ENCODE assay signal across 8 cellular contexts in genomic region chr15:44784918-44785274, GRCh38. TPM values are rescaled to one million over a fixed set of nuclear protein-coding genes. Genes with fewer than 3 reads are reported as not detected.
DNase-seq lines count a peak whose midpoint lies in the region; ATAC-seq and TF ChIP-seq lines count a peak whose summit lies in the region.
"Not testable (repeated sequence)": the region's sequence is repeated elsewhere in the genome, so short reads cannot be mapped to it uniquely, and the experiment has no call there.

No MANE protein-coding gene starts in this region.

- H2BK120ac ChIP-seq in trophoblast cell (ENCODE audit: insufficient read depth, low read length, poor library complexity) = not testable (repeated sequence)

- not testable (repeated sequence) for H2AK5ac ChIP-seq in trophoblast cell (ENCODE audit: low read length)

- not testable (repeated sequence) for H3K27me3 ChIP-seq in BLaER1; endocrine pancreas (ENCODE audit: control insufficient read depth, insufficient read depth, low read length); lower lobe of right lung (ENCODE audit: low read depth); trophoblast cell (ENCODE audit: insufficient read depth, low read length); thyroid gland

- not testable (repeated sequence) for H3K9me3 Mint-ChIP-seq in IgD-negative memory B cell; activated naive CD8-positive, alpha-beta T cell treated with anti-CD3 and anti-CD28 coated beads, Interleukin-2, amount 10 ng/mL, durations not matched to agents 7 days and 5 days

- not testable (repeated sequence) for H3K36me3 ChIP-seq in BLaER1; endocrine pancreas (ENCODE audit: control insufficient read depth, insufficient read depth, low read length); lower lobe of right lung; trophoblast cell (ENCODE audit: control insufficient read depth in 1 of 2, insufficient read depth in 2 of 2, low read length in 2 of 2); thyroid gland

- H3K79me2 ChIP-seq in trophoblast cell (ENCODE audit: control insufficient read depth, insufficient read depth, low read length, poor library complexity) = not testable (repeated sequence)

- H4K12ac ChIP-seq in trophoblast cell (ENCODE audit: low read depth, low read length) = not testable (repeated sequence)

- not testable (repeated sequence) for H2AFZ ChIP-seq in trophoblast cell (ENCODE audit: insufficient read depth, low read length, poor library complexity)

- peak overlapping the region; percentile 94 to 97 (median 96) for H3K4me3 Mint-ChIP-seq in IgD-negative memory B cell
- H3K4me3 Mint-ChIP-seq in activated naive CD8-positive, alpha-beta T cell treated with anti-CD3 and anti-CD28 coated beads, Interleukin-2, amount 10 ng/mL, durations not matched to agents 7 days and 5 days = peak overlapping the region; percentile 97

- H3K9ac ChIP-seq in BLaER1; trophoblast cell (ENCODE audit: low read length): not testable (repeated sequence)
- peak overlapping the region; percentile 7 for H3K9ac ChIP-seq in endocrine pancreas (ENCODE audit: control insufficient read depth, insufficient read depth, low read length)

- not testable (repeated sequence) for H4K20me1 ChIP-seq in BLaER1

- peak; percentile 34 for DNase-seq in activated naive CD8-positive, alpha-beta T cell treated with anti-CD3 and anti-CD28 coated beads, Interleukin-2, amount 10 ng/mL, durations not matched to agents 7 days and 5 days
- not testable (repeated sequence) for DNase-seq in lower lobe of right lung, trophoblast cell, thyroid gland

- H3K79me1 ChIP-seq in trophoblast cell (ENCODE audit: low read length) = not testable (repeated sequence)

- peak; percentile 61 for TF ChIP-seq CTCF in VCaP (conservative IDR thresholded peaks at IDR 0.05)
- TF ChIP-seq CTCF in lower lobe of right lung (IDR thresholded peaks at IDR 0.05) = not testable (repeated sequence)
- TF ChIP-seq CTCF in thyroid gland (IDR thresholded peaks at IDR 0.05) = peak in 3 of 6 experiments; percentile 2 to 18 (median 17)

- not testable (repeated sequence) for TF ChIP-seq POLR2A in thyroid gland (IDR thresholded peaks at IDR 0.05)

- not testable (repeated sequence) for H3K14ac ChIP-seq in trophoblast cell (ENCODE audit: low read length)

- H3K27ac ChIP-seq in BLaER1 (peak overlapping the region; percentile 39), VCaP (peak overlapping the region; percentile 56), lower lobe of right lung (peak overlapping the region; percentile 97), thyroid gland (peak overlapping the region in 2 of 3 donors; percentile 79 to 87)
- not testable (repeated sequence) for H3K27ac ChIP-seq in trophoblast cell (ENCODE audit: low read depth, low read length)

- H3K4me2 ChIP-seq in BLaER1 = peak overlapping the region; percentile 83
- H3K4me2 ChIP-seq in trophoblast cell (ENCODE audit: low read length) = peak overlapping the region; percentile 62

- not testable (repeated sequence) for H3K18ac ChIP-seq in trophoblast cell (ENCODE audit: low read length)

- ATAC-seq in activated naive CD8-positive, alpha-beta T cell treated with anti-CD3 and anti-CD28 coated beads, Interleukin-2, amount 10 ng/mL, durations not matched to agents 7 days and 5 days (ENCODE audit: low read depth); lower lobe of right lung: not testable (repeated sequence)

- H4K8ac ChIP-seq in trophoblast cell (ENCODE audit: low read depth, low read length) = not testable (repeated sequence)

- H4K91ac ChIP-seq in trophoblast cell (ENCODE audit: low read depth, low read length) = not testable (repeated sequence)

- H3K4me1 ChIP-seq in BLaER1 = peaks cover 50% of the 10 kb centered on the region
- H3K4me1 ChIP-seq in endocrine pancreas (ENCODE audit: control insufficient read depth, insufficient read depth, low read length); lower lobe of right lung; trophoblast cell (ENCODE audit: control insufficient read depth in 1 of 2, insufficient read depth in 2 of 2, low read length in 2 of 2); thyroid gland: not testable (repeated sequence)

- not testable (repeated sequence) for H2BK12ac ChIP-seq in trophoblast cell (ENCODE audit: low read length)

- POLR2A ChIA-PET in activated naive CD8-positive, alpha-beta T cell treated with anti-CD3 and anti-CD28 coated beads, Interleukin-2, amount 10 ng/mL, durations not matched to agents 7 days and 5 days (lab: Charles Lee) = not testable (repeated sequence)

- H2BK5ac ChIP-seq in trophoblast cell (ENCODE audit: low read depth, low read length, poor library complexity) = not testable (repeated sequence)

- H3K4me1 Mint-ChIP-seq in IgD-negative memory B cell = not testable (repeated sequence)
- peaks cover 41% of the 10 kb centered on the region for H3K4me1 Mint-ChIP-seq in activated naive CD8-positive, alpha-beta T cell treated with anti-CD3 and anti-CD28 coated beads, Interleukin-2, amount 10 ng/mL, durations not matched to agents 7 days and 5 days

- H3K9me3 ChIP-seq in BLaER1; endocrine pancreas (ENCODE audit: control insufficient read depth, low read length); lower lobe of right lung; trophoblast cell (ENCODE audit: insufficient read depth, low read depth, low read length); thyroid gland: not testable (repeated sequence)

- H3K4me3 ChIP-seq in BLaER1 (peak overlapping the region; percentile 71), lower lobe of right lung (peak overlapping the region; percentile 75), thyroid gland (replicated peaks in 1 of 3) (peak overlapping the region in 1 of 3 donors; percentile 45)
- not testable (repeated sequence) for H3K4me3 ChIP-seq in endocrine pancreas (ENCODE audit: control insufficient read depth, insufficient read depth, low read length); trophoblast cell (ENCODE audit: low read depth, low read length)

- H3K27me3 Mint-ChIP-seq in IgD-negative memory B cell; activated naive CD8-positive, alpha-beta T cell treated with anti-CD3 and anti-CD28 coated beads, Interleukin-2, amount 10 ng/mL, durations not matched to agents 7 days and 5 days: not testable (repeated sequence)

- H3K27ac Mint-ChIP-seq in IgD-negative memory B cell = peak overlapping the region; percentile 94 to 98 (median 96)
- peak overlapping the region; percentile 99 for H3K27ac Mint-ChIP-seq in activated naive CD8-positive, alpha-beta T cell treated with anti-CD3 and anti-CD28 coated beads, Interleukin-2, amount 10 ng/mL, durations not matched to agents 7 days and 5 days

- H3K4ac ChIP-seq in trophoblast cell (ENCODE audit: low read depth, low read length) = not testable (repeated sequence)

- not testable (repeated sequence) for H3K23ac ChIP-seq in trophoblast cell (ENCODE audit: low read length)

- intact Hi-C loops in lower lobe of right lung (cut with DNase I); thyroid gland (cut with DNase I): not testable (repeated sequence)

- not testable (repeated sequence) for H3K36me3 Mint-ChIP-seq in IgD-negative memory B cell; activated naive CD8-positive, alpha-beta T cell treated with anti-CD3 and anti-CD28 coated beads, Interleukin-2, amount 10 ng/mL, durations not matched to agents 7 days and 5 days

- WGBS in trophoblast cell (ENCODE audit: extremely low coverage, insufficient coverage, insufficient read length) = no CpG with 5 or more reads among the region's 5 CpGs
- WGBS in thyroid gland, 2 donors = 57 to 63% methylated on average over 5 of the region's 5 CpGs

RNA-seq across cellular contexts. Expression of gene TRIM69, which starts 48.6 kb away (rescaled TPM):
- polyA plus RNA-seq in IgD-negative memory B cell = 30.7 TPM
- total RNA-seq in activated naive CD8-positive, alpha-beta T cell treated with anti-CD3 and anti-CD28 coated beads, Interleukin-2, amount 10 ng/mL, durations not matched to agents 7 days and 5 days = 10 to 100 TPM; 55.7 to 59.3 TPM
- total RNA-seq in lower lobe of right lung (27.2 TPM), thyroid gland (10 to 100 TPM; 13.3 to 23.6 (median 15.9) TPM)
- polyA plus RNA-seq in trophoblast cell (2013) = 3.4 and 4.5 TPM in 2 replicates
